In the genomic region with DNA sequence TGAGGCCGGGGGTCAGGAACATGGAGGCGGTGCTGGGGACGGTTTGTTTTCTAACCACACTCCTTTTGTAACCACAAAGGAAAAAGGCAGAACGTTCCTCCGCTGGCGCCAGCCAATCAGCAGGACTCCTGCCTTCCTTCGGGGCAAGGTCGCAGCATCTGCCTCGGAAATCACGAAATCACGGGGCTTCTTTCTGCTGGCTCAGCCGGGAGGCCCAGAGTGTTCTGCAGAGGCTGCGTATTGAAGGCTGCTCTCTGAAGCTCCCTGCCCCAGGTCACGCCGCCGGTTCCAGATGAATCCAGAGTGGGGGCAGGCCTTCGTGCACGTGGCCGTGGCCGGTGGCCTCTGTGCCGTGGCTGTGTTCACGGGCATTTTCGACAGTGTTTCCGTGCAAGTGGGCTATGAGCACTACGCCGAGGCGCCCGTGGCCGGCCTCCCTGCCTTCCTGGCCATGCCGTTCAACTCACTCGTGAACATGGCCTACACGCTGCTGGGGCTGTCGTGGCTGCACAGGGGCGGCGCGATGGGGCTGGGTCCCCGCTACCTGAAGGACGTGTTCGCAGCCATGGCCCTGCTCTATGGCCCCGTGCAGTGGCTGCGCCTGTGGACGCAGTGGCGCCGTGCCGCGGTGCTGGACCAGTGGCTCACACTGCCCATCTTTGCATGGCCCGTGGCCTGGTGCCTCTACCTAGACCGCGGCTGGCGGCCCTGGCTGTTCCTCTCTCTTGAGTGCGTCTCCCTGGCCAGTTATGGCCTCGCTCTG, we compare ENCODE assay signal across 2 cellular contexts.
TF ChIP-seq lines count a peak whose summit lies in the region.

No MANE protein-coding gene starts in this region.

TF ChIP-seq in liver, 16 proteins besides CTCF, POLR2A, EP300 and RAD21:
- peak; percentile 19 for TF ChIP-seq YY1 (IDR thresholded peaks at IDR 0.05)
- no peak for TF ChIP-seq NR2F2 (IDR thresholded peaks at IDR 0.05)
TF ChIP-seq in liver: peak in this region for 1.

TF ChIP-seq in HepG2, 621 proteins besides CTCF, POLR2A, EP300 and RAD21:
- TF ChIP-seq, protein P1, sequence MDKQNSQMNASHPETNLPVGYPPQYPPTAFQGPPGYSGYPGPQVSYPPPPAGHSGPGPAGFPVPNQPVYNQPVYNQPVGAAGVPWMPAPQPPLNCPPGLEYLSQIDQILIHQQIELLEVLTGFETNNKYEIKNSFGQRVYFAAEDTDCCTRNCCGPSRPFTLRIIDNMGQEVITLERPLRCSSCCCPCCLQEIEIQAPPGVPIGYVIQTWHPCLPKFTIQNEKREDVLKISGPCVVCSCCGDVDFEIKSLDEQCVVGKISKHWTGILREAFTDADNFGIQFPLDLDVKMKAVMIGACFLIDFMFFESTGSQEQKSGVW (CRISPR knock-in tag; IDR thresholded peaks at IDR 0.05; ENCODE audit: borderline replicate concordance), result no peak
- TF ChIP-seq KDM1A (CRISPR knock-in tag; IDR thresholded peaks at IDR 0.05) (no peak), KDM2A (CRISPR knock-in tag; IDR thresholded peaks at IDR 0.05; ENCODE audit: borderline replicate concordance, low read depth) (no peak), AHDC1 (CRISPR knock-in tag; IDR thresholded peaks at IDR 0.05; ENCODE audit: borderline replicate concordance) (no peak), MTF2 (CRISPR knock-in tag; IDR thresholded peaks at IDR 0.05; ENCODE audit: borderline replicate concordance) (no peak), IKZF4 (CRISPR knock-in tag; IDR thresholded peaks at IDR 0.05; ENCODE audit: borderline replicate concordance, low read depth, not compliant biosample characterization) (no peak), ARHGAP35 (CRISPR knock-in tag; IDR thresholded peaks at IDR 0.05; ENCODE audit: borderline replicate concordance) (no peak), ZFP62 (CRISPR knock-in tag; IDR thresholded peaks at IDR 0.05) (no peak), ZNF337 (CRISPR knock-in tag; IDR thresholded peaks at IDR 0.05; ENCODE audit: borderline replicate concordance, low read depth) (no peak), MAF1 (CRISPR knock-in tag; IDR thresholded peaks at IDR 0.05; ENCODE audit: borderline replicate concordance) (no peak), PLRG1 (conservative IDR thresholded peaks at IDR 0.05) (no peak), ZNF570 (CRISPR knock-in tag; IDR thresholded peaks at IDR 0.05; ENCODE audit: borderline replicate concordance) (no peak), PRPF4 (IDR thresholded peaks at IDR 0.05; ENCODE audit: low read depth, low read length, poor library complexity, severe bottlenecking) (no peak)
- TF ChIP-seq, protein P2, sequence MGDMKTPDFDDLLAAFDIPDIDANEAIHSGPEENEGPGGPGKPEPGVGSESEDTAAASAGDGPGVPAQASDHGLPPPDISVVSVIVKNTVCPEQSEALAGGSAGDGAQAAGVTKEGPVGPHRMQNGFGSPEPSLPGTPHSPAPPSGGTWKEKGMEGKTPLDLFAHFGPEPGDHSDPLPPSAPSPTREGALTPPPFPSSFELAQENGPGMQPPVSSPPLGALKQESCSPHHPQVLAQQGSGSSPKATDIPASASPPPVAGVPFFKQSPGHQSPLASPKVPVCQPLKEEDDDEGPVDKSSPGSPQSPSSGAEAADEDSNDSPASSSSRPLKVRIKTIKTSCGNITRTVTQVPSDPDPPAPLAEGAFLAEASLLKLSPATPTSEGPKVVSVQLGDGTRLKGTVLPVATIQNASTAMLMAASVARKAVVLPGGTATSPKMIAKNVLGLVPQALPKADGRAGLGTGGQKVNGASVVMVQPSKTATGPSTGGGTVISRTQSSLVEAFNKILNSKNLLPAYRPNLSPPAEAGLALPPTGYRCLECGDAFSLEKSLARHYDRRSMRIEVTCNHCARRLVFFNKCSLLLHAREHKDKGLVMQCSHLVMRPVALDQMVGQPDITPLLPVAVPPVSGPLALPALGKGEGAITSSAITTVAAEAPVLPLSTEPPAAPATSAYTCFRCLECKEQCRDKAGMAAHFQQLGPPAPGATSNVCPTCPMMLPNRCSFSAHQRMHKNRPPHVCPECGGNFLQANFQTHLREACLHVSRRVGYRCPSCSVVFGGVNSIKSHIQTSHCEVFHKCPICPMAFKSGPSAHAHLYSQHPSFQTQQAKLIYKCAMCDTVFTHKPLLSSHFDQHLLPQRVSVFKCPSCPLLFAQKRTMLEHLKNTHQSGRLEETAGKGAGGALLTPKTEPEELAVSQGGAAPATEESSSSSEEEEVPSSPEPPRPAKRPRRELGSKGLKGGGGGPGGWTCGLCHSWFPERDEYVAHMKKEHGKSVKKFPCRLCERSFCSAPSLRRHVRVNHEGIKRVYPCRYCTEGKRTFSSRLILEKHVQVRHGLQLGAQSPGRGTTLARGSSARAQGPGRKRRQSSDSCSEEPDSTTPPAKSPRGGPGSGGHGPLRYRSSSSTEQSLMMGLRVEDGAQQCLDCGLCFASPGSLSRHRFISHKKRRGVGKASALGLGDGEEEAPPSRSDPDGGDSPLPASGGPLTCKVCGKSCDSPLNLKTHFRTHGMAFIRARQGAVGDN (CRISPR knock-in tag; IDR thresholded peaks at IDR 0.05), result no peak
